In genomic region chr16:77443834-77444460, GRCh38 we compare ENCODE assay signal across 1 cellular context.
TF ChIP-seq lines count a peak whose summit lies in the region.

No MANE protein-coding gene starts in this region.

TF ChIP-seq in HEK293, 187 proteins besides CTCF, POLR2A, EP300 and RAD21 (continued from another document and continues in another):
- 0 out of 2 replicates have a peak, but pooled peaks have one; percentile 23 for TF ChIP-seq ZNF518A (tag by site-specific recombination; conservative IDR thresholded peaks at IDR 0.05; ENCODE audit: low read depth)
- no peak for TF ChIP-seq PRDM1 (tag by site-specific recombination; IDR thresholded peaks at IDR 0.05)
- TF ChIP-seq ZNF112 (tag by site-specific recombination; IDR thresholded peaks at IDR 0.05) = no peak
- TF ChIP-seq YY1 (tag by site-specific recombination; IDR thresholded peaks at IDR 0.05) = no peak
- no peak for TF ChIP-seq GLI2 (tag by site-specific recombination; IDR thresholded peaks at IDR 0.05; ENCODE audit: borderline replicate concordance, low read depth)
- peak; percentile 25; the same call in 1 of the 2 replicates for TF ChIP-seq KLF1 (tag by site-specific recombination; IDR thresholded peaks at IDR 0.05)
- TF ChIP-seq ZFP41 (tag by site-specific recombination; IDR thresholded peaks at IDR 0.05; ENCODE audit: borderline replicate concordance) = no peak
- TF ChIP-seq ZNF792 (tag by site-specific recombination; IDR thresholded peaks at IDR 0.05) = no peak
- no peak for TF ChIP-seq TRIM28 (IDR thresholded peaks at IDR 0.05; ENCODE audit: borderline replicate concordance, low read length)
- no peak for TF ChIP-seq GLIS2 (tag by site-specific recombination; IDR thresholded peaks at IDR 0.05)
- TF ChIP-seq AEBP2 (tag by site-specific recombination; IDR thresholded peaks at IDR 0.05; ENCODE audit: borderline replicate concordance) = no peak
- TF ChIP-seq ZNF350 (tag by site-specific recombination; IDR thresholded peaks at IDR 0.05) = no peak
- peak; percentile 45; the same call in 1 of the 2 replicates for TF ChIP-seq GLIS1 (tag by site-specific recombination; IDR thresholded peaks at IDR 0.05)
- TF ChIP-seq ZNF768 (tag by site-specific recombination; IDR thresholded peaks at IDR 0.05) = no peak
- no peak for TF ChIP-seq OVOL3 (tag by site-specific recombination; IDR thresholded peaks at IDR 0.05)
- TF ChIP-seq ZSCAN23 (tag by site-specific recombination; IDR thresholded peaks at IDR 0.05) = no peak
- TF ChIP-seq TSHZ1 (tag by site-specific recombination; IDR thresholded peaks at IDR 0.05; ENCODE audit: borderline replicate concordance) = no peak
- no peak for TF ChIP-seq ZNF280D (tag by site-specific recombination; IDR thresholded peaks at IDR 0.05)
- TF ChIP-seq ZNF394 (tag by site-specific recombination; IDR thresholded peaks at IDR 0.05; ENCODE audit: borderline replicate concordance) = no peak
- no peak for TF ChIP-seq IKZF3 (tag by site-specific recombination; IDR thresholded peaks at IDR 0.05)
- no peak for TF ChIP-seq ZNF473 (tag by site-specific recombination; IDR thresholded peaks at IDR 0.05)
- no peak for TF ChIP-seq ZNF423 (tag by site-specific recombination; IDR thresholded peaks at IDR 0.05)
- TF ChIP-seq ZNF677 (tag by site-specific recombination; IDR thresholded peaks at IDR 0.05) = no peak
- no peak for TF ChIP-seq PBX3 (CRISPR knock-in tag; IDR thresholded peaks at IDR 0.05)
- peak; percentile 59 for TF ChIP-seq OSR2 (tag by site-specific recombination; IDR thresholded peaks at IDR 0.05)
- no peak for TF ChIP-seq ZNF24 (tag by site-specific recombination; IDR thresholded peaks at IDR 0.05)
- TF ChIP-seq ZNF398 (tag by site-specific recombination; IDR thresholded peaks at IDR 0.05) = peak; percentile 44
- no peak for TF ChIP-seq ZNF18 (tag by site-specific recombination; IDR thresholded peaks at IDR 0.05)
- no peak for TF ChIP-seq ZNF776 (tag by site-specific recombination; IDR thresholded peaks at IDR 0.05; ENCODE audit: borderline replicate concordance)
- TF ChIP-seq ZNF280C (tag by site-specific recombination; IDR thresholded peaks at IDR 0.05) = no peak
- no peak for TF ChIP-seq ZNF146 (tag by site-specific recombination; IDR thresholded peaks at IDR 0.05)
- no peak for TF ChIP-seq EGR2 (tag by site-specific recombination; IDR thresholded peaks at IDR 0.05; ENCODE audit: low read depth)
- TF ChIP-seq ZBTB7A (tag by site-specific recombination; IDR thresholded peaks at IDR 0.05; ENCODE audit: low read depth) = no peak
- 0 out of 2 replicates have a peak, but pooled peaks have one; percentile 8 for TF ChIP-seq ZIC2 (tag by site-specific recombination; IDR thresholded peaks at IDR 0.05)
- TF ChIP-seq SP7 (tag by site-specific recombination; IDR thresholded peaks at IDR 0.05) = peak; percentile 91
- TF ChIP-seq ZNF10 (tag by site-specific recombination; IDR thresholded peaks at IDR 0.05) = peak; percentile 81
- no peak for TF ChIP-seq ZNF23 (tag by site-specific recombination; IDR thresholded peaks at IDR 0.05; ENCODE audit: borderline replicate concordance)
- TF ChIP-seq KLF17 (tag by site-specific recombination; IDR thresholded peaks at IDR 0.05) = no peak
- TF ChIP-seq ZNF223 (tag by site-specific recombination; IDR thresholded peaks at IDR 0.05) = no peak
- no peak for TF ChIP-seq ZSCAN16 (tag by site-specific recombination; IDR thresholded peaks at IDR 0.05)
